ENCODE assay signal across 12 cellular contexts in the genomic region with DNA sequence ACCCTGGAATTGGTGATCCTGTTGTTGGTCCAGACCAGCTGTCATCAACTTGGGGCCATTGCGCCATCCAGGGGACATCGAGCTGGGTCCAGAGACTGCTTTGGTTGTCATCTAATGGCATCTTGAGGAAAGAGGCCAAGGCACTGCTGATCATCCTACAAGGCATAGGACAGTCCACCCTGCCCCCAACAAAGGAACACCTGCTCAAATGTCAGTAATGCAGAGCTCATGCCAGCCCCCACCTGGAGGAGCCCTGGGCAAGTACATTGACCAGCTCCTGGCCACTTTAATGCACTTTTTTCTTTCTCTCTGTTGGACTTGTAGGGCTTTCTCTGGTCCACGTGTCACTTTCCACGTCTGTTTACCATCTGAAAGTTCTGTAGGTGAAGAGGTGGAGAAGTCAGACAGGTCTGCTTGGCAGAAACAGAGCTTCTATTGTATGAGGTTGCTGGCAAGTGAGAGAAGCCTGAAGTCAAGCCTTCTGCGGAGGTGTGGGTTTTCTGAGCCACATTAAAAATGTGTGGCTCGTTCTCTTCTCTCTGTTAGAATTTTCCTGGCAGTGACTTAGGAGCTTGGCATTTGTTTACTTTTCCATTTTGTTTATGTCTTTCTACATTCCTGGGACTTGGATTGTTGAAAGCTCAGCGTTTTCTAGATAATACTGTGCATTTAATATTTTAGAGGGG.
DNase-seq lines count a peak whose midpoint lies in the region; ATAC-seq, FAIRE-seq and TF ChIP-seq lines count a peak whose summit lies in the region.
"Had no signal": no experiment of that assay in that cellular context is flagged by ENCODE, and none has a peak within 500 bp of the region (broad histone marks: within the 10 kb centered on the region; RNA-seq: fewer than 3 reads in every experiment).

No MANE protein-coding gene starts in this region.

- ATAC-seq in A549 (no peak), HG03521 (IDR thresholded peaks at IDR 0.05; ENCODE audit: unreplicated experiment) (no peak), HG03571 (IDR thresholded peaks at IDR 0.05; ENCODE audit: unreplicated experiment) (no peak), esophagus mucosa (no peak)

- TF ChIP-seq EP300 in A549 (IDR thresholded peaks at IDR 0.05) = no peak

- CTCF ChIA-PET in A549 (lab: Yijun Ruan, JAX) = no interaction called here

- FAIRE-seq in A549 (lab: Jason Lieb, UNC) = no peak
- FAIRE-seq: endometrium, H1 had no signal

- DNase-seq in A549 (ENCODE audit: low read depth in 1 of 2, low spot score in 1 of 2) (no peak), NCI-H1048 (lab: John Stamatoyannopoulos, UW) (peak; percentile 20), dedifferentiated amniotic fluid mesenchymal stem cell (ENCODE audit: extremely low spot score) (peak; percentile 50), NCI-H2029 (lab: John Stamatoyannopoulos, UW) (no peak)
- DNase-seq: NCI-H446; stimulated activated CD4-positive, alpha-beta T cell treated with anti-CD3 and anti-CD28 coated beads, Interleukin-4, amount 100 ng/mL, for 4 hours had no signal

- TF ChIP-seq RAD21 in A549 (conservative IDR thresholded peaks at IDR 0.05 in 1 of 2, IDR thresholded peaks at IDR 0.05 in 1 of 2) = no peak

- TF ChIP-seq POLR2A in A549 (IDR thresholded peaks at IDR 0.05; ENCODE audit: low read length) = no peak

- no peak for TF ChIP-seq CTCF in A549 (IDR thresholded peaks at IDR 0.05)

- peaks cover 15% of the 10 kb centered on the region for H3K4me1 ChIP-seq in A549
- peaks cover 52% of the 10 kb centered on the region for H3K4me1 ChIP-seq in muscle layer of colon (ENCODE audit: insufficient read depth, low read length)

- POLR2A ChIA-PET in A549 (lab: Yijun Ruan, JAX) = no interaction called here

- peak overlapping the region; percentile 43; the same call in 1 of the 3 replicates for H3K4me2 ChIP-seq in A549

- H3K36me3 ChIP-seq in muscle layer of colon (ENCODE audit: insufficient read depth, low read length) = no peaks in the 10 kb centered on the region

- H3K9ac ChIP-seq in muscle layer of colon (ENCODE audit: low read length) = no peak overlapping the region

- H3K27ac ChIP-seq in A549 (no peak overlapping the region), muscle layer of colon (ENCODE audit: low read depth, low read length) (peak overlapping the region; percentile 62)

- H3K9me3 ChIP-seq in A549 (no peaks in the 10 kb centered on the region), muscle layer of colon (ENCODE audit: low read length) (no peaks in the 10 kb centered on the region)

- no peaks in the 10 kb centered on the region for H3K27me3 ChIP-seq in muscle layer of colon (ENCODE audit: control insufficient read depth in 1 of 2, insufficient read depth in 2 of 2, low read length in 2 of 2)

- H3K4me3 ChIP-seq in A549 = no peak overlapping the region
- H3K4me3 ChIP-seq in muscle layer of colon (ENCODE audit: low read depth in 1 of 2, low read length in 2 of 2) = peak overlapping the region in 1 of 2 donors; percentile 5

- WGBS in A549 (ENCODE audit: missing lambda C conversion rate) = 53% methylated on average over 5 of the region's 7 CpGs

TF ChIP-seq in A549, 52 proteins besides CTCF, POLR2A, EP300 and RAD21:
- TF ChIP-seq ZSCAN20 (CRISPR knock-in tag; IDR thresholded peaks at IDR 0.05) (no peak), MAFK (IDR thresholded peaks at IDR 0.05; ENCODE audit: partially characterized antibody) (peak; percentile 6)

Comparison
In these comparisons a context has a peak if more than half of its experiments do, and no peak if none do; other contexts are left out.
1. DNase-seq: peak in NCI-H1048 (single experiment) and dedifferentiated amniotic fluid mesenchymal stem cell (single experiment); none in A549 (0 of 2) and NCI-H2029 (single experiment).